16 cellular contexts compared by ENCODE assay signal in genomic region chr2:30403592-30404353, GRCh38. TPM values are rescaled to one million over a fixed set of nuclear protein-coding genes. Genes with fewer than 3 reads are reported as not detected.
A peak's percentile ranks its signal among the peaks of the same experiment; 100 is the strongest.
DNase-seq lines count a peak whose midpoint lies in the region; ATAC-seq, FAIRE-seq and TF ChIP-seq lines count a peak whose summit lies in the region.
"Had no signal": no experiment of that assay in that cellular context is flagged by ENCODE, and none has a peak within 500 bp of the region (broad histone marks: within the 10 kb centered on the region; RNA-seq: fewer than 3 reads in every experiment).

No MANE protein-coding gene starts in this region.

- peaks cover 3% of the 10 kb centered on the region for H3K36me3 Mint-ChIP-seq in astrocyte (ENCODE audit: low read depth, unreplicated experiment)

- H3K4me2 ChIP-seq in astrocyte (ENCODE audit: low read length), result no peak overlapping the region

- H3K4me1 ChIP-seq in astrocyte (ENCODE audit: insufficient read depth, low read length) (peaks cover 18% of the 10 kb centered on the region), rectal smooth muscle tissue (ENCODE audit: control insufficient read depth, insufficient read depth, low read length) (peaks cover 39% of the 10 kb centered on the region)
- H3K4me1 ChIP-seq: foreskin keratinocyte had no signal

- H3K9me3 ChIP-seq in astrocyte (ENCODE audit: insufficient read depth, low read depth, low read length), result no peaks in the 10 kb centered on the region

- intact Hi-C loops in left colon (cut with DNase I, micrococcal nuclease), result loop anchor here in 1 of 2 donors (10.0 kb wide), 1 partner anchor 169 kb away; the partner anchor contains the start of gene LBH

- H3K36me3 ChIP-seq in astrocyte (ENCODE audit: insufficient read depth, low read length) (no peaks in the 10 kb centered on the region), rectal smooth muscle tissue (ENCODE audit: control insufficient read depth, insufficient read depth, low read length) (no peaks in the 10 kb centered on the region)
- H3K36me3 ChIP-seq: WERI-Rb-1 had no signal

- no peaks in the 10 kb centered on the region for H3K27me3 ChIP-seq in astrocyte (ENCODE audit: insufficient read depth, low read length)
- no peaks in the 10 kb centered on the region for H3K27me3 ChIP-seq in rectal smooth muscle tissue (ENCODE audit: control insufficient read depth, insufficient read depth, low read length)

- H3K27ac ChIP-seq in astrocyte (ENCODE audit: low read depth, low read length), result no peak overlapping the region
- peak overlapping the region; percentile 46 for H3K27ac ChIP-seq in rectal smooth muscle tissue (ENCODE audit: low read depth, low read length)
- H3K27ac ChIP-seq: foreskin keratinocyte, WERI-Rb-1 had no signal

- no peaks in the 10 kb centered on the region for H4K20me1 ChIP-seq in astrocyte (ENCODE audit: insufficient read depth, low read length)

- FAIRE-seq in astrocyte (lab: Jason Lieb, UNC), result peak; percentile 17
- FAIRE-seq: colon had no signal

- no peaks in the 10 kb centered on the region for H3K79me2 ChIP-seq in astrocyte (ENCODE audit: insufficient read depth, low read length)

- peaks cover 18% of the 10 kb centered on the region for H3K4me1 Mint-ChIP-seq in astrocyte (ENCODE audit: low read depth, unreplicated experiment)

- peaks cover 3% of the 10 kb centered on the region for H3K9me3 Mint-ChIP-seq in astrocyte (ENCODE audit: unreplicated experiment)
- H3K9me3 Mint-ChIP-seq: activated T-helper 2 cell treated with anti-CD3 and anti-CD28 coated beads, Interferon-gamma antibody, Interleukin-2, Interleukin-4, amounts not matched to agents 10 μg/mL and 5 μg/mL and 100 μg/mL, durations not matched to agents 14 hours and 24 hours and 36 hours had no signal

- TF ChIP-seq CTCF in astrocyte (IDR thresholded peaks at IDR 0.05; ENCODE audit: insufficient read depth, low read depth, low read length), result no peak

- H3K4me3 Mint-ChIP-seq in astrocyte (ENCODE audit: unreplicated experiment), result no peak overlapping the region

- no peak overlapping the region for H2AFZ ChIP-seq in astrocyte (ENCODE audit: low read depth, low read length)

- H3K4me3 ChIP-seq in astrocyte (ENCODE audit: insufficient read depth, low read depth, low read length), result no peak overlapping the region
- no peak overlapping the region for H3K4me3 ChIP-seq in rectal smooth muscle tissue (ENCODE audit: low read length)

- H3K27ac Mint-ChIP-seq in astrocyte (ENCODE audit: unreplicated experiment), result no peak overlapping the region
- H3K27ac Mint-ChIP-seq: activated T-helper 2 cell treated with anti-CD3 and anti-CD28 coated beads, Interferon-gamma antibody, Interleukin-2, Interleukin-4, amounts not matched to agents 10 μg/mL and 5 μg/mL and 100 μg/mL, durations not matched to agents 14 hours and 24 hours and 36 hours had no signal

- ATAC-seq in left colon, result peak; percentile 82
- no peak for ATAC-seq in GM19455 (IDR thresholded peaks at IDR 0.05; ENCODE audit: unreplicated experiment)
- ATAC-seq in HG02678 (IDR thresholded peaks at IDR 0.05; ENCODE audit: unreplicated experiment), result no peak
- ATAC-seq: foreskin keratinocyte; stimulated activated naive CD8-positive, alpha-beta T cell treated with anti-CD3 and anti-CD28 coated beads, Interleukin-15, Interleukin-2, amounts not matched to agents 100 U/mL and 50 U/mL, for 24 hours had no signal

- H3K27me3 Mint-ChIP-seq in astrocyte (ENCODE audit: low read depth, unreplicated experiment), result peaks cover 29% of the 10 kb centered on the region

- DNase-seq in COLO829 (ENCODE audit: low spot score), result peak; percentile 35
- DNase-seq in astrocyte (ENCODE audit: low read depth), result no peak
- DNase-seq in left colon, result no peak
- no peak for DNase-seq in NCI-H526 (lab: John Stamatoyannopoulos, UW)
- DNase-seq in NCI-H345 treated with DMSO at 0.1 percent for 48 hours (lab: John Stamatoyannopoulos, UW; ENCODE audit: unreplicated experiment), result no peak
- DNase-seq: ACHN; foreskin keratinocyte; NCI-H1417 treated with DMSO at 0.1 percent for 48 hours; stimulated activated naive CD8-positive, alpha-beta T cell treated with anti-CD3 and anti-CD28 coated beads, Interleukin-15, Interleukin-2, amounts not matched to agents 100 U/mL and 50 U/mL, for 24 hours; SW 1271; WERI-Rb-1 had no signal

- H3K9ac ChIP-seq in astrocyte (ENCODE audit: low read length) (no peak overlapping the region), rectal smooth muscle tissue (ENCODE audit: low read length) (no peak overlapping the region)

RNA-seq across cellular contexts. Expression of gene LCLAT1, which starts 43.3 kb away (rescaled TPM):
- total RNA-seq in astrocyte, result 16.8 and 17.5 TPM in 2 replicates
- 10 to 100 TPM; 18.0 to 20.6 TPM for total RNA-seq in left colon
